11 cellular contexts compared by ENCODE assay signal in genomic region chr1:107794571-107794970, GRCh38.
"Had no signal": no experiment of that assay in that cellular context is flagged by ENCODE, and none has a peak within 500 bp of the region (broad histone marks: within the 10 kb centered on the region; RNA-seq: fewer than 3 reads in every experiment).

No MANE protein-coding gene starts in this region.

- H3K9me3 ChIP-seq: pancreas, transverse colon had no signal

- FAIRE-seq: islet of Langerhans, pancreas had no signal

- H3K36me3 Mint-ChIP-seq: T-cell had no signal

- H3K4me3 Mint-ChIP-seq: activated CD4-positive, alpha-beta T cell treated with anti-CD3 and anti-CD28 coated beads, Interleukin-2, amount 10 ng/mL, durations not matched to agents 24 days and 14 days; activated naive CD8-positive, alpha-beta T cell treated with anti-CD3 and anti-CD28 coated beads, Interleukin-2, amount 10 ng/mL, durations not matched to agents 7 days and 5 days; T-cell had no signal

- H3K27ac ChIP-seq: foreskin keratinocyte, pancreas, transverse colon had no signal

- H3K36me3 ChIP-seq: pancreas, transverse colon had no signal

- H3K27me3 Mint-ChIP-seq: activated CD4-positive, alpha-beta T cell treated with anti-CD3 and anti-CD28 coated beads, Interleukin-2, amount 10 ng/mL, durations not matched to agents 24 days and 14 days; activated naive CD8-positive, alpha-beta T cell treated with anti-CD3 and anti-CD28 coated beads, Interleukin-2, amount 10 ng/mL, durations not matched to agents 7 days and 5 days; T-cell had no signal

- H3K27ac Mint-ChIP-seq: activated CD4-positive, alpha-beta T cell treated with anti-CD3 and anti-CD28 coated beads, Interleukin-2, amount 10 ng/mL, durations not matched to agents 24 days and 14 days; activated naive CD8-positive, alpha-beta T cell treated with anti-CD3 and anti-CD28 coated beads, Interleukin-2, amount 10 ng/mL, durations not matched to agents 7 days and 5 days; T-cell had no signal

- DNase-seq: activated CD4-positive, alpha-beta T cell treated with anti-CD3 and anti-CD28 coated beads, Interleukin-2, amount 10 ng/mL, durations not matched to agents 24 days and 14 days; activated effector memory CD4-positive, alpha-beta T cell treated with Interleukin-2 at 50 U/mL for 16 hours; activated naive CD8-positive, alpha-beta T cell treated with anti-CD3 and anti-CD28 coated beads, Interleukin-2, amount 10 ng/mL, durations not matched to agents 7 days and 5 days; aorta; head of caudate nucleus; pancreas; stimulated activated CD4-positive, alpha-beta T cell treated with anti-CD3 and anti-CD28 coated beads, Interleukin-4, amount 100 ng/mL, for 4 hours; T-cell; transverse colon had no signal

- H3K27me3 ChIP-seq: foreskin keratinocyte, pancreas, transverse colon had no signal

- H3K4me3 ChIP-seq: pancreas, transverse colon had no signal

- H3K9me3 Mint-ChIP-seq: activated CD4-positive, alpha-beta T cell treated with anti-CD3 and anti-CD28 coated beads, Interleukin-2, amount 10 ng/mL, durations not matched to agents 24 days and 14 days; activated naive CD8-positive, alpha-beta T cell treated with anti-CD3 and anti-CD28 coated beads, Interleukin-2, amount 10 ng/mL, durations not matched to agents 7 days and 5 days; T-cell had no signal

- ATAC-seq: pancreas had no signal

- H3K4me1 ChIP-seq: foreskin keratinocyte, pancreas, transverse colon had no signal
